9 cellular contexts compared by ENCODE assay signal in the genomic region with DNA sequence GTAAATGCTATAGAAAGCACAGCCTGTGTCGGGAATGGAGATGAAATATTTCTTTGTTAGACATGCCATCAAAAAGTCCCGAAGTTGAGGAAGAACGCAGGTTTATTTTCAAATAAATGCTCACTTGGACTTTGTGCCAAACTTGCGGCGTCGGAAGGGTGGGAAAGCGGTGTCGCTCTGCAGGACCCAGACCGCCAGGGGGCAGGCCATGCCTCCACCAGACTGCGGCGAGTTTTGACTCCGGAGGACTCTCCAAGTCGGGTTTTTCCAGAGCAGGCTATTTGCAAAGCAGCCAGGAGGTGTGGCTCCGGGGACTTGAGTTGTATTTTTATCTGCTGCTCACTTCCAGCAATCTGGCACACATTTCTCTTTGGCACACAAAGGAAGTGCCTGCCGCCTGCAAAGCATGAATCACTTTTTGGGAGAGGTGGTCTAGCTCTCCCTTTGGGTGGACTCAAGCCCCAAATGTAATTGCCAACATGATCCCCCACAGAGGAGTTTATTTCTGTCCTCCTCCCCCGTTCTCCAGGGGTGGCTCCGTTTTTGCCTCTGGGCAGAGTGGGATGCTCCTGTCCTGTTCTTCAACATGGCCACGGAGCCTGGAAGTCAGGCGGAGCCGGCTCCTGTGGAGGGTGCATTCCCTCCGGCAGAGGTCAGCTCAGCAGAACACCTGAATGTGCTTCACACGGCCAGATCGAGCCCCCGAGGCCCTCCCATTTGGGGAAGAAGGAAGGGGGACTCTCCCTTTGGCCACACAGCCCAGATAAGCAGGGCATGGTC.
DNase-seq lines count a peak whose midpoint lies in the region; ATAC-seq and TF ChIP-seq lines count a peak whose summit lies in the region.
"Had no signal": no experiment of that assay in that cellular context is flagged by ENCODE, and none has a peak within 500 bp of the region (broad histone marks: within the 10 kb centered on the region; RNA-seq: fewer than 3 reads in every experiment).

No MANE protein-coding gene starts in this region.

- no peak overlapping the region for H3K9ac ChIP-seq in Karpas-422 (ENCODE audit: low read length)

- H3K79me2 ChIP-seq in Karpas-422 (ENCODE audit: low read length), result no peaks in the 10 kb centered on the region

- no peaks in the 10 kb centered on the region for H3K4me1 ChIP-seq in Karpas-422 (ENCODE audit: low read length)
- peaks cover 13% of the 10 kb centered on the region for H3K4me1 ChIP-seq in suprapubic skin

- no peak for TF ChIP-seq POLR2A in erythroblast (IDR thresholded peaks at IDR 0.05; ENCODE audit: low read length)
- no peak for TF ChIP-seq POLR2A in suprapubic skin (IDR thresholded peaks at IDR 0.05)

- H3K27ac ChIP-seq in Karpas-422 (ENCODE audit: low read length) (no peak overlapping the region), suprapubic skin (no peak overlapping the region)

- H2AFZ ChIP-seq in Karpas-422 (ENCODE audit: low read length), result no peak overlapping the region

- no peaks in the 10 kb centered on the region for H3K9me2 ChIP-seq in Karpas-422 (replicated peaks; ENCODE audit: insufficient read depth, low read length)

- TF ChIP-seq EP300 in suprapubic skin (IDR thresholded peaks at IDR 0.05), result no peak

- H3K36me3 ChIP-seq in Karpas-422 (ENCODE audit: insufficient read depth, low read length), result no peaks in the 10 kb centered on the region
- no peaks in the 10 kb centered on the region for H3K36me3 ChIP-seq in suprapubic skin

- TF ChIP-seq CTCF in suprapubic skin (IDR thresholded peaks at IDR 0.05), result peak; percentile 65 to 88

- no peak overlapping the region for H3K4me2 ChIP-seq in Karpas-422 (ENCODE audit: low read depth, low read length, poor library complexity, severe bottlenecking)

- DNase-seq in ELR (ENCODE audit: low read depth), result peak; percentile 65
- peak; percentile 45 for DNase-seq in Karpas-422
- DNase-seq in erythroblast (lab: John Stamatoyannopoulos, UW), result peak; percentile 32 to 51
- peak; percentile 83 for DNase-seq in midbrain (lab: John Stamatoyannopoulos, UW)
- peak; percentile 84 to 92 for DNase-seq in suprapubic skin (ENCODE audit: low spot score in 2 of 2)

- WGBS in suprapubic skin, result 0% methylated on average over 16 of the region's 24 CpGs

- ATAC-seq in SK-N-SH treated with all-trans-retinoic acid at 6 μM for 48 hours (peak; percentile 71), HG02852 (IDR thresholded peaks at IDR 0.05; ENCODE audit: unreplicated experiment) (no peak), GM21367 (IDR thresholded peaks at IDR 0.05; ENCODE audit: unreplicated experiment) (no peak)
- ATAC-seq: stimulated activated effector memory CD8-positive, alpha-beta T cell treated with anti-CD3 and anti-CD28 coated beads, Interleukin-12 subunit alpha, Interleukin-12 subunit beta, amount 100 ng/mL, for 72 hours had no signal

- H3K4me3 ChIP-seq in Karpas-422 (ENCODE audit: low read length), result no peak overlapping the region
- no peak overlapping the region for H3K4me3 ChIP-seq in suprapubic skin

- H4K20me1 ChIP-seq in Karpas-422 (ENCODE audit: insufficient read depth, low read depth, low read length), result peaks cover 4% of the 10 kb centered on the region; the same call in 1 of the 2 replicates

- H3K27me3 ChIP-seq in Karpas-422 (ENCODE audit: low read length) (no peaks in the 10 kb centered on the region), suprapubic skin (peaks cover 49% of the 10 kb centered on the region)

- no peaks in the 10 kb centered on the region for H3K9me3 ChIP-seq in Karpas-422 (ENCODE audit: low read length)
- no peaks in the 10 kb centered on the region for H3K9me3 ChIP-seq in suprapubic skin

TF ChIP-seq in SK-N-SH treated with all-trans-retinoic acid at 6 μM for 48 hours, 23 proteins besides CTCF, POLR2A, EP300 and RAD21:
- no peak for TF ChIP-seq ARNTL (CRISPR knock-in tag; IDR thresholded peaks at IDR 0.05; ENCODE audit: borderline replicate concordance, low read depth)
- no peak for TF ChIP-seq ISL1 (CRISPR knock-in tag; IDR thresholded peaks at IDR 0.05)
- no peak for TF ChIP-seq ESRRG (CRISPR knock-in tag; IDR thresholded peaks at IDR 0.05)
- TF ChIP-seq, protein P1, sequence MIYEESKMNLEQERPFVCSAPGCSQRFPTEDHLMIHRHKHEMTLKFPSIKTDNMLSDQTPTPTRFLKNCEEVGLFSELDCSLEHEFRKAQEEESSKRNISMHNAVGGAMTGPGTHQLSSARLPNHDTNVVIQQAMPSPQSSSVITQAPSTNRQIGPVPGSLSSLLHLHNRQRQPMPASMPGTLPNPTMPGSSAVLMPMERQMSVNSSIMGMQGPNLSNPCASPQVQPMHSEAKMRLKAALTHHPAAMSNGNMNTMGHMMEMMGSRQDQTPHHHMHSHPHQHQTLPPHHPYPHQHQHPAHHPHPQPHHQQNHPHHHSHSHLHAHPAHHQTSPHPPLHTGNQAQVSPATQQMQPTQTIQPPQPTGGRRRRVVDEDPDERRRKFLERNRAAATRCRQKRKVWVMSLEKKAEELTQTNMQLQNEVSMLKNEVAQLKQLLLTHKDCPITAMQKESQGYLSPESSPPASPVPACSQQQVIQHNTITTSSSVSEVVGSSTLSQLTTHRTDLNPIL (CRISPR knock-in tag; IDR thresholded peaks at IDR 0.05; ENCODE audit: low read depth), result no peak
- TF ChIP-seq ZNF70 (CRISPR knock-in tag; IDR thresholded peaks at IDR 0.05), result no peak
- no peak for TF ChIP-seq SNAI2 (CRISPR knock-in tag; IDR thresholded peaks at IDR 0.05)
- no peak for TF ChIP-seq ZC3H10 (CRISPR knock-in tag; IDR thresholded peaks at IDR 0.05)
- TF ChIP-seq OSR1 (CRISPR knock-in tag; IDR thresholded peaks at IDR 0.05), result no peak
- no peak for TF ChIP-seq TCF4 (CRISPR knock-in tag; IDR thresholded peaks at IDR 0.05; ENCODE audit: borderline replicate concordance)
- TF ChIP-seq PPARA (CRISPR knock-in tag; IDR thresholded peaks at IDR 0.05; ENCODE audit: borderline replicate concordance), result no peak
- TF ChIP-seq, protein P2, sequence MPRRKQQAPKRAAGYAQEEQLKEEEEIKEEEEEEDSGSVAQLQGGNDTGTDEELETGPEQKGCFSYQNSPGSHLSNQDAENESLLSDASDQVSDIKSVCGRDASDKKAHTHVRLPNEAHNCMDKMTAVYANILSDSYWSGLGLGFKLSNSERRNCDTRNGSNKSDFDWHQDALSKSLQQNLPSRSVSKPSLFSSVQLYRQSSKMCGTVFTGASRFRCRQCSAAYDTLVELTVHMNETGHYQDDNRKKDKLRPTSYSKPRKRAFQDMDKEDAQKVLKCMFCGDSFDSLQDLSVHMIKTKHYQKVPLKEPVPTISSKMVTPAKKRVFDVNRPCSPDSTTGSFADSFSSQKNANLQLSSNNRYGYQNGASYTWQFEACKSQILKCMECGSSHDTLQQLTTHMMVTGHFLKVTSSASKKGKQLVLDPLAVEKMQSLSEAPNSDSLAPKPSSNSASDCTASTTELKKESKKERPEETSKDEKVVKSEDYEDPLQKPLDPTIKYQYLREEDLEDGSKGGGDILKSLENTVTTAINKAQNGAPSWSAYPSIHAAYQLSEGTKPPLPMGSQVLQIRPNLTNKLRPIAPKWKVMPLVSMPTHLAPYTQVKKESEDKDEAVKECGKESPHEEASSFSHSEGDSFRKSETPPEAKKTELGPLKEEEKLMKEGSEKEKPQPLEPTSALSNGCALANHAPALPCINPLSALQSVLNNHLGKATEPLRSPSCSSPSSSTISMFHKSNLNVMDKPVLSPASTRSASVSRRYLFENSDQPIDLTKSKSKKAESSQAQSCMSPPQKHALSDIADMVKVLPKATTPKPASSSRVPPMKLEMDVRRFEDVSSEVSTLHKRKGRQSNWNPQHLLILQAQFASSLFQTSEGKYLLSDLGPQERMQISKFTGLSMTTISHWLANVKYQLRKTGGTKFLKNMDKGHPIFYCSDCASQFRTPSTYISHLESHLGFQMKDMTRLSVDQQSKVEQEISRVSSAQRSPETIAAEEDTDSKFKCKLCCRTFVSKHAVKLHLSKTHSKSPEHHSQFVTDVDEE (CRISPR knock-in tag; IDR thresholded peaks at IDR 0.05), result no peak
- TF ChIP-seq, protein P3, sequence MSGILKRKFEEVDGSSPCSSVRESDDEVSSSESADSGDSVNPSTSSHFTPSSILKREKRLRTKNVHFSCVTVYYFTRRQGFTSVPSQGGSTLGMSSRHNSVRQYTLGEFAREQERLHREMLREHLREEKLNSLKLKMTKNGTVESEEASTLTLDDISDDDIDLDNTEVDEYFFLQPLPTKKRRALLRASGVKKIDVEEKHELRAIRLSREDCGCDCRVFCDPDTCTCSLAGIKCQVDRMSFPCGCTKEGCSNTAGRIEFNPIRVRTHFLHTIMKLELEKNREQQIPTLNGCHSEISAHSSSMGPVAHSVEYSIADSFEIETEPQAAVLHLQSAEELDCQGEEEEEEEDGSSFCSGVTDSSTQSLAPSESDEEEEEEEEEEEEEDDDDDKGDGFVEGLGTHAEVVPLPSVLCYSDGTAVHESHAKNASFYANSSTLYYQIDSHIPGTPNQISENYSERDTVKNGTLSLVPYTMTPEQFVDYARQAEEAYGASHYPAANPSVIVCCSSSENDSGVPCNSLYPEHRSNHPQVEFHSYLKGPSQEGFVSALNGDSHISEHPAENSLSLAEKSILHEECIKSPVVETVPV (CRISPR knock-in tag; IDR thresholded peaks at IDR 0.05), result no peak
- TF ChIP-seq TOX (CRISPR knock-in tag; IDR thresholded peaks at IDR 0.05; ENCODE audit: borderline replicate concordance), result no peak
- no peak for TF ChIP-seq RARB (CRISPR knock-in tag; IDR thresholded peaks at IDR 0.05)
- TF ChIP-seq ZNF8 (CRISPR knock-in tag; IDR thresholded peaks at IDR 0.05), result no peak
- no peak for TF ChIP-seq BACH2 (CRISPR knock-in tag; IDR thresholded peaks at IDR 0.05; ENCODE audit: borderline replicate concordance)
- TF ChIP-seq ZNF565 (CRISPR knock-in tag; conservative IDR thresholded peaks at IDR 0.05; ENCODE audit: low read depth), result no peak
